In genomic region chr1:2416403-2416802, GRCh38 we compare ENCODE assay signal across 11 cellular contexts. TPM values are rescaled to one million over a fixed set of nuclear protein-coding genes. Genes with fewer than 3 reads are reported as not detected.
A peak's percentile ranks its signal among the peaks of the same experiment; 100 is the strongest.
DNase-seq lines count a peak whose midpoint lies in the region; ATAC-seq and TF ChIP-seq lines count a peak whose summit lies in the region.
"Had no signal": no experiment of that assay in that cellular context is flagged by ENCODE, and none has a peak within 500 bp of the region (broad histone marks: within the 10 kb centered on the region; RNA-seq: fewer than 3 reads in every experiment).

No MANE protein-coding gene starts in this region.

- no peaks in the 10 kb centered on the region for H3K27me3 Mint-ChIP-seq in activated T-cell treated with anti-CD3 and anti-CD28 coated beads, Interleukin-2, amount 50 U/mL, for 4 hours (ENCODE audit: low read depth)
- H3K27me3 Mint-ChIP-seq in mesothelial cell of epicardium (ENCODE audit: low read depth), result peaks cover 39% of the 10 kb centered on the region

- no peak overlapping the region for H3K4me3 ChIP-seq in BLaER1 treated with 17β-estradiol and CSF1 and Interleukin-3, amounts not matched to agents 10 nM and 100 nM
- peak overlapping the region; percentile 33 for H3K4me3 ChIP-seq in GM12865 (ENCODE audit: low read depth, low read length)
- H3K4me3 ChIP-seq: tibial artery had no signal

- no peak for DNase-seq in GM12865 (ENCODE audit: low read depth)
- DNase-seq in activated T-cell treated with anti-CD3 and anti-CD28 coated beads, Interleukin-2, amount 50 U/mL, for 4 hours, result no peak
- peak in 1 of 2 experiments; percentile 55 for DNase-seq in mesothelial cell of epicardium (ENCODE audit: low spot score in 2 of 2, unreplicated experiment in 2 of 2)
- no peak for DNase-seq in retina
- DNase-seq in ecto neural progenitor cell (ENCODE audit: low spot score), result no peak
- DNase-seq in OCI-M1 (lab: John Stamatoyannopoulos, UW), result no peak
- DNase-seq: erythroblast, tibial artery had no signal

- H4K20me1 ChIP-seq in BLaER1 treated with 17β-estradiol and CSF1 and Interleukin-3, amounts not matched to agents 10 nM and 100 nM, result peaks cover 0 to 15% (median 0%) of the 10 kb centered on the region in 11 experiments; a peak in 7 of 22 replicates

- peaks cover 41 to 51% (median 49%) of the 10 kb centered on the region in 10 experiments for H3K4me1 ChIP-seq in BLaER1 treated with 17β-estradiol and CSF1 and Interleukin-3, amounts not matched to agents 10 nM and 100 nM

- no peak for ATAC-seq in activated T-cell treated with anti-CD3 and anti-CD28 coated beads, Interleukin-2, amount 50 U/mL, for 4 hours
- ATAC-seq in GM21786 (IDR thresholded peaks at IDR 0.05; ENCODE audit: unreplicated experiment), result no peak

- no peak overlapping the region for H3K27ac ChIP-seq in BLaER1 treated with 17β-estradiol and CSF1 and Interleukin-3, amounts not matched to agents 10 nM and 100 nM
- H3K27ac ChIP-seq: tibial artery had no signal

- H3K9me3 Mint-ChIP-seq in activated T-cell treated with anti-CD3 and anti-CD28 coated beads, Interleukin-2, amount 50 U/mL, for 4 hours, result no peaks in the 10 kb centered on the region
- H3K9me3 Mint-ChIP-seq in mesothelial cell of epicardium, result no peaks in the 10 kb centered on the region

- peak overlapping the region; percentile 55 to 100 (median 100) for H3K4me2 ChIP-seq in BLaER1 treated with 17β-estradiol and CSF1 and Interleukin-3, amounts not matched to agents 10 nM and 100 nM

- H3K27ac Mint-ChIP-seq in mesothelial cell of epicardium, result peak overlapping the region; percentile 59

- peaks cover 0 to 28% (median 9%) of the 10 kb centered on the region in 11 experiments; a peak in 16 of 22 replicates for H3K27me3 ChIP-seq in BLaER1 treated with 17β-estradiol and CSF1 and Interleukin-3, amounts not matched to agents 10 nM and 100 nM

- no peaks in the 10 kb centered on the region for H3K36me3 ChIP-seq in BLaER1 treated with 17β-estradiol and CSF1 and Interleukin-3, amounts not matched to agents 10 nM and 100 nM
- H3K36me3 ChIP-seq: tibial artery had no signal

- no peaks in the 10 kb centered on the region for H3K36me3 Mint-ChIP-seq in activated T-cell treated with anti-CD3 and anti-CD28 coated beads, Interleukin-2, amount 50 U/mL, for 4 hours (ENCODE audit: insufficient read depth)
- H3K36me3 Mint-ChIP-seq in mesothelial cell of epicardium, result no peaks in the 10 kb centered on the region

- TF ChIP-seq CTCF in GM12865 (IDR thresholded peaks at IDR 0.05; ENCODE audit: insufficient read depth, low read depth, low read length, missing control alignments), result no peak
- TF ChIP-seq CTCF in mesothelial cell of epicardium (IDR thresholded peaks at IDR 0.05; ENCODE audit: unreplicated experiment), result no peak

- H3K4me3 Mint-ChIP-seq in activated T-cell treated with anti-CD3 and anti-CD28 coated beads, Interleukin-2, amount 50 U/mL, for 4 hours, result peak overlapping the region; percentile 79
- no peak overlapping the region for H3K4me3 Mint-ChIP-seq in mesothelial cell of epicardium

- peaks cover 36% of the 10 kb centered on the region for H3K4me1 Mint-ChIP-seq in activated T-cell treated with anti-CD3 and anti-CD28 coated beads, Interleukin-2, amount 50 U/mL, for 4 hours (ENCODE audit: low read depth)
- peaks cover 26% of the 10 kb centered on the region for H3K4me1 Mint-ChIP-seq in mesothelial cell of epicardium

- H3K9me3 ChIP-seq in BLaER1 treated with 17β-estradiol and CSF1 and Interleukin-3, amounts not matched to agents 10 nM and 100 nM (replicated peaks in 1 of 11), result no peaks in the 10 kb centered on the region
- H3K9me3 ChIP-seq: tibial artery had no signal

- H3K9ac ChIP-seq in BLaER1 treated with 17β-estradiol and CSF1 and Interleukin-3, amounts not matched to agents 10 nM and 100 nM, result peak overlapping the region in 2 of 11 experiments; percentile 5 to 29; a peak in 2 of 22 replicates

RNA-seq across cellular contexts. Expression of gene PEX10, which starts 4.0 kb away (rescaled TPM):
- 10 to 100 TPM; 23.4 to 23.6 (median 23.6) TPM for total RNA-seq in activated T-cell treated with anti-CD3 and anti-CD28 coated beads, Interleukin-2, amount 50 U/mL, for 4 hours
- total RNA-seq in mesothelial cell of epicardium, result 25.8 to 26.6 TPM (median 25.9 TPM) in 3 replicates

RNA-seq across cellular contexts. Expression of gene RER1, which starts 24.8 kb away (rescaled TPM):
- 100 to 1,000 TPM; 153 to 170 (median 170) TPM for total RNA-seq in activated T-cell treated with anti-CD3 and anti-CD28 coated beads, Interleukin-2, amount 50 U/mL, for 4 hours
- 94.5 to 103 TPM (median 95.1 TPM) in 3 replicates for total RNA-seq in mesothelial cell of epicardium

RNA-seq across cellular contexts. Expression of gene MORN1, which starts 25.0 kb away (rescaled TPM):
- 1 to 10 TPM; 6.4 to 7.0 (median 6.7) TPM for total RNA-seq in activated T-cell treated with anti-CD3 and anti-CD28 coated beads, Interleukin-2, amount 50 U/mL, for 4 hours
- total RNA-seq in mesothelial cell of epicardium, result 21.6 to 25.0 TPM (median 24.3 TPM) in 3 replicates

RNA-seq across cellular contexts. Expression of gene PLCH2, which starts 59.7 kb away (rescaled TPM):
- total RNA-seq in activated T-cell treated with anti-CD3 and anti-CD28 coated beads, Interleukin-2, amount 50 U/mL, for 4 hours, result 1 to 10 TPM in 1 of 3 donors, under 1 TPM in 2; 0.58 to 1.3 (median 0.81) TPM
- 1.7 to 2.1 TPM (median 1.8 TPM) in 3 replicates for total RNA-seq in mesothelial cell of epicardium
- total RNA-seq: LHCN-M2 had no signal
